Comparison of ENCODE assay signal across 9 cellular contexts in genomic region chr9:127716412-127716811, GRCh38. TPM values are rescaled to one million over a fixed set of nuclear protein-coding genes. Genes with fewer than 3 reads are reported as not detected.
DNase-seq lines count a peak whose midpoint lies in the region; ATAC-seq and TF ChIP-seq lines count a peak whose summit lies in the region.
"Had no signal": no experiment of that assay in that cellular context is flagged by ENCODE, and none has a peak within 500 bp of the region (broad histone marks: within the 10 kb centered on the region; RNA-seq: fewer than 3 reads in every experiment).

No MANE protein-coding gene starts in this region.

- H3K27me3 ChIP-seq in CD8-positive, alpha-beta memory T cell (ENCODE audit: insufficient read depth, low read length, poor library complexity, severe bottlenecking) = no peaks in the 10 kb centered on the region
- no peaks in the 10 kb centered on the region for H3K27me3 ChIP-seq in PC-9 (ENCODE audit: insufficient read depth, low read depth)
- H3K27me3 ChIP-seq in psoas muscle (ENCODE audit: insufficient read depth in 3 of 3, low read length in 2 of 3) = no peaks in the 10 kb centered on the region

- no peak for DNase-seq in CD8-positive, alpha-beta memory T cell
- DNase-seq in PC-9 (no peak), epithelial cell of proximal tubule (ENCODE audit: low read depth) (no peak), psoas muscle (no peak), NCI-H2196 treated with DMSO at 0.1 percent for 48 hours (lab: John Stamatoyannopoulos, UW; ENCODE audit: unreplicated experiment) (no peak), HUDEP-2 (lab: John Stamatoyannopoulos, UW; ENCODE audit: unreplicated experiment in 76 of 76) (no peak), NCI-H1930 (lab: John Stamatoyannopoulos, UW) (no peak)

- H3K36me3 ChIP-seq in CD8-positive, alpha-beta memory T cell (ENCODE audit: insufficient read depth, low read length) = no peaks in the 10 kb centered on the region
- H3K36me3 ChIP-seq in PC-9 (ENCODE audit: low read depth) = no peaks in the 10 kb centered on the region
- H3K36me3 ChIP-seq in psoas muscle (ENCODE audit: insufficient read depth in 1 of 2, low read depth in 1 of 2) = no peaks in the 10 kb centered on the region

- peaks cover 42 to 53% (median 43%) of the 10 kb centered on the region in 3 donors for H3K4me1 Mint-ChIP-seq in CD8-positive, alpha-beta memory T cell

- ATAC-seq in psoas muscle (no peak), GM19023 (IDR thresholded peaks at IDR 0.05; ENCODE audit: unreplicated experiment) (no peak)

- peak overlapping the region; percentile 91 for H3K4me3 ChIP-seq in CD8-positive, alpha-beta memory T cell (ENCODE audit: low read length)
- peak overlapping the region; percentile 92; the same call in 1 of the 2 replicates for H3K4me3 ChIP-seq in PC-9
- peak overlapping the region; percentile 98 for H3K4me3 ChIP-seq in epithelial cell of proximal tubule (ENCODE audit: low read depth, low read length)
- H3K4me3 ChIP-seq in psoas muscle = peak overlapping the region; percentile 85

- H3K27me3 Mint-ChIP-seq in CD8-positive, alpha-beta memory T cell = peaks cover 0 to 2% of the 10 kb centered on the region in 2 donors

- H4K20me1 ChIP-seq in PC-9 (ENCODE audit: insufficient read depth) = peaks cover 11% of the 10 kb centered on the region; the same call in 1 of the 2 replicates

- peaks cover 38% of the 10 kb centered on the region for H3K4me1 ChIP-seq in CD8-positive, alpha-beta memory T cell (ENCODE audit: insufficient read depth, low read length)
- H3K4me1 ChIP-seq in PC-9 (replicated peaks; ENCODE audit: insufficient read depth) (peaks cover 10% of the 10 kb centered on the region), psoas muscle (peaks cover 15% of the 10 kb centered on the region)

- H3K79me2 ChIP-seq in PC-9 (ENCODE audit: low read depth) = peaks cover 10% of the 10 kb centered on the region; the same call in 1 of the 2 replicates

- CTCF ChIA-PET in CD8-positive, alpha-beta memory T cell (lab: Charles Lee) = interaction anchor here (1.2 to 3.4 kb wide), 4 partner anchors 18 to 213 kb away, joined by 4 to 29 read pairs (median 6); partner anchors contain the start of genes STXBP1 and TOR2A
- CTCF ChIA-PET in PC-9 (lab: Charles Lee) = no interaction called here

- peak overlapping the region; percentile 63 to 99 (median 98) for H3K27ac Mint-ChIP-seq in CD8-positive, alpha-beta memory T cell

- no peak overlapping the region; the same call in 1 of the 2 replicates for H2AFZ ChIP-seq in PC-9

- peaks cover 9% of the 10 kb centered on the region; the same call in 1 of the 2 replicates for H3F3A ChIP-seq in PC-9 (ENCODE audit: insufficient read depth, low read depth)

- H3K9me3 Mint-ChIP-seq in CD8-positive, alpha-beta memory T cell = no peaks in the 10 kb centered on the region

- no peaks in the 10 kb centered on the region for H3K9me2 ChIP-seq in PC-9 (ENCODE audit: insufficient read depth)

- peaks cover 0 to 7% (median 1%) of the 10 kb centered on the region in 3 donors for H3K36me3 Mint-ChIP-seq in CD8-positive, alpha-beta memory T cell

- H3K9me3 ChIP-seq in CD8-positive, alpha-beta memory T cell (ENCODE audit: low read length) = no peaks in the 10 kb centered on the region
- H3K9me3 ChIP-seq in PC-9 (ENCODE audit: insufficient read depth, low read depth) (no peaks in the 10 kb centered on the region), psoas muscle (no peaks in the 10 kb centered on the region)

- POLR2A ChIA-PET in CD8-positive, alpha-beta memory T cell (lab: Charles Lee) = interaction anchor here (0.6 to 1.8 kb wide), 2 partner anchors 18 to 53 kb away, joined by 3 to 6 read pairs; partner anchors contain the start of gene TOR2A
- POLR2A ChIA-PET in PC-9 (lab: Charles Lee; ENCODE audit: unreplicated experiment) = interaction anchor here (0.6 kb wide), 1 partner anchor 292 kb away, joined by 4 read pairs; the partner anchor contains the start of gene ZNF79

- no TSS peak for BruUV-seq in PC-9 (replicated peaks; lab: Mats Ljungman, UMichigan)

- H3K4me3 Mint-ChIP-seq in CD8-positive, alpha-beta memory T cell = peak overlapping the region in 6 of 7 donors; percentile 83 to 99 (median 98)

- peak overlapping the region; percentile 78 for H3K27ac ChIP-seq in CD8-positive, alpha-beta memory T cell (ENCODE audit: low read depth, low read length)
- no peak overlapping the region for H3K27ac ChIP-seq in PC-9
- peak overlapping the region; percentile 91 for H3K27ac ChIP-seq in psoas muscle

- H3K4me2 ChIP-seq in PC-9 = peak overlapping the region; percentile 97

- 76 to 85% (median 78%) methylated on average over 7 to 9 of the region's 9 CpGs for WGBS in psoas muscle, 3 donors

- TF ChIP-seq CTCF in PC-9 (conservative IDR thresholded peaks at IDR 0.05) (no peak), epithelial cell of proximal tubule (conservative IDR thresholded peaks at IDR 0.05; ENCODE audit: low read depth, low read length) (no peak), psoas muscle (IDR thresholded peaks at IDR 0.05) (no peak)

- intact Hi-C loops in PC-9 (cut with micrococcal nuclease; ENCODE audit: unreplicated experiment) (no loop called here), psoas muscle (cut with DNase I) (loop anchor here (5.0 kb wide), 2 partner anchors 104 to 124 kb away; partner anchors contain the start of gene STXBP1 (in 1 of the 2))

RNA-seq across cellular contexts. Expression of gene TTC16, which starts 0.5 kb away (rescaled TPM):
- total RNA-seq in CD8-positive, alpha-beta memory T cell = 1 to 10 TPM; 1.6 to 1.8 TPM
- polyA plus RNA-seq in CD8-positive, alpha-beta memory T cell = 7.1 TPM
- total RNA-seq in PC-9 (2021) (0.26 and 0.40 TPM in 2 replicates), epithelial cell of proximal tubule (not detected in 2 replicates), psoas muscle (under 1 TPM in 1 of 4 donors, not detected in 3; 0.10 TPM)
- polyA plus RNA-seq in psoas muscle = under 1 TPM in 2 of 3 donors, not detected in 1; 0.01 to 0.03 TPM
- total RNA-seq: NCI-H460 had no signal

RNA-seq across cellular contexts. Expression of gene PTRH1, which starts 0.9 kb away (rescaled TPM):
- total RNA-seq in CD8-positive, alpha-beta memory T cell = 10 to 100 TPM; 34.4 to 35.9 TPM
- polyA plus RNA-seq in CD8-positive, alpha-beta memory T cell = 40.7 TPM
- total RNA-seq in PC-9 (2021) = 22.4 and 32.9 TPM in 2 replicates
- total RNA-seq in epithelial cell of proximal tubule = 46.7 and 47.4 TPM in 2 replicates
- total RNA-seq in psoas muscle = 10 to 100 TPM in 3 of 4 donors, 1 to 10 TPM in 1; 7.9 to 37.7 (median 13.3) TPM
- polyA plus RNA-seq in psoas muscle = 10 to 100 TPM; 21.8 to 44.6 (median 36.2) TPM

RNA-seq across cellular contexts. Expression of gene CFAP157, which starts 9.6 kb away (rescaled TPM):
- total RNA-seq in CD8-positive, alpha-beta memory T cell = not detected
- polyA plus RNA-seq in CD8-positive, alpha-beta memory T cell = 0.33 TPM
- total RNA-seq in PC-9 (2021) = 0.65 and 0.68 TPM in 2 replicates
- not detected in 2 replicates for total RNA-seq in epithelial cell of proximal tubule
- under 1 TPM in 1 of 4 donors, not detected in 3; 0.10 TPM for total RNA-seq in psoas muscle
- polyA plus RNA-seq in psoas muscle = under 1 TPM; 0.18 to 0.34 (median 0.27) TPM
- total RNA-seq: NCI-H460 had no signal

RNA-seq across cellular contexts. Expression of gene TOR2A, which starts 18.7 kb away (rescaled TPM):
- 10 to 100 TPM; 30.7 to 33.7 TPM for total RNA-seq in CD8-positive, alpha-beta memory T cell
- polyA plus RNA-seq in CD8-positive, alpha-beta memory T cell = 37.0 TPM
- total RNA-seq in PC-9 (2021) = 16.4 and 19.7 TPM in 2 replicates
- 13.0 and 15.0 TPM in 2 replicates for total RNA-seq in epithelial cell of proximal tubule
- total RNA-seq in psoas muscle = 1 to 10 TPM; 2.8 to 6.7 (median 4.0) TPM
- 1 to 10 TPM; 4.6 to 6.9 (median 5.0) TPM for polyA plus RNA-seq in psoas muscle
